ENCODE assay signal across 31 cellular contexts in genomic region chr14:20712900-20713299, GRCh38. TPM values are rescaled to one million over a fixed set of nuclear protein-coding genes. Genes with fewer than 3 reads are reported as not detected.
"Had no signal": no experiment of that assay in that cellular context is flagged by ENCODE, and none has a peak within 500 bp of the region (broad histone marks: within the 10 kb centered on the region; RNA-seq: fewer than 3 reads in every experiment).

No MANE protein-coding gene starts in this region.

- ATAC-seq: activated CD4-positive, alpha-beta T cell treated with anti-CD3 and anti-CD28 coated beads for 36 hours; activated CD8-positive, alpha-beta memory T cell treated with anti-CD3 and anti-CD28 coated beads, Interleukin-2, amount 10 ng/mL, durations not matched to agents 7 days and 5 days; activated CD8-positive, alpha-beta T cell treated with anti-CD3 and anti-CD28 coated beads, Interleukin-2, amount 10 ng/mL, durations not matched to agents 7 days and 5 days; activated naive CD8-positive, alpha-beta T cell treated with anti-CD3 and anti-CD28 coated beads, Interleukin-2, amount 50 U/mL, for 24 hours; left cardiac atrium; left ventricle myocardium superior; naive thymus-derived CD8-positive, alpha-beta T cell; stimulated activated naive B cell treated with anti-CD40 and anti-IgM and Interleukin-4, amounts not matched to agents 10 μg/mL and 1 μg/mL and 100 μg/mL, for 72 hours; upper lobe of right lung had no signal

- H3K4me1 ChIP-seq: neural progenitor cell, right atrium auricular region, tibial artery, upper lobe of right lung had no signal

- H3K27ac ChIP-seq: epithelial cell of prostate, esophagus squamous epithelium, hepatocyte, neural progenitor cell, right atrium auricular region, suprapubic skin, tibial artery, upper lobe of right lung had no signal

- H3K27me3 ChIP-seq: esophagus squamous epithelium, hepatocyte, neural progenitor cell, right atrium auricular region, suprapubic skin, upper lobe of right lung had no signal

- DNase-seq: activated CD4-positive, alpha-beta T cell treated with anti-CD3 and anti-CD28 coated beads for 36 hours; activated CD4-positive, CD25-positive, alpha-beta regulatory T cell; activated CD8-positive, alpha-beta memory T cell treated with anti-CD3 and anti-CD28 coated beads, Interleukin-2, amount 10 ng/mL, durations not matched to agents 7 days and 5 days; activated CD8-positive, alpha-beta T cell treated with anti-CD3 and anti-CD28 coated beads, Interleukin-2, amount 10 ng/mL, durations not matched to agents 7 days and 5 days; activated naive CD8-positive, alpha-beta T cell treated with anti-CD3 and anti-CD28 coated beads, Interleukin-2, amount 50 U/mL, for 24 hours; activated T-cell treated with anti-CD3 and anti-CD28 coated beads, Interleukin-2, amount 50 U/mL, for 48 hours; amygdala; central memory CD4-positive, alpha-beta T cell; dermis blood vessel endothelial cell; effector CD4-positive, alpha-beta T cell; esophagus squamous epithelium; left cardiac atrium; left ventricle myocardium superior; midbrain; naive thymus-derived CD8-positive, alpha-beta T cell; occipital lobe; stimulated activated CD4-positive, alpha-beta T cell treated with anti-CD3 and anti-CD28 coated beads, Interleukin-1b, Interleukin-23, amount 100 ng/mL, for 48 hours; stimulated activated CD4-positive, alpha-beta T cell treated with anti-CD3 and anti-CD28 coated beads, Interleukin-4, amount 100 ng/mL, for 4 hours; stimulated activated CD8-positive, alpha-beta memory T cell treated with anti-CD3 and anti-CD28 coated beads, Interleukin-4, amount 100 ng/mL, for 48 hours; stimulated activated naive B cell treated with anti-CD40 and anti-IgM and Interleukin-4, amounts not matched to agents 10 μg/mL and 1 μg/mL and 100 μg/mL, for 72 hours; tibial artery; upper lobe of right lung had no signal

- H3K9me3 ChIP-seq: esophagus squamous epithelium, right atrium auricular region, suprapubic skin, tibial artery, upper lobe of right lung had no signal

- H3K4me3 ChIP-seq: esophagus squamous epithelium, hepatocyte, neural progenitor cell, right atrium auricular region, smooth muscle cell, suprapubic skin, tibial artery, upper lobe of right lung had no signal

- FAIRE-seq: frontal cortex had no signal

- H3K36me3 ChIP-seq: esophagus squamous epithelium, neural progenitor cell, right atrium auricular region, suprapubic skin, tibial artery, upper lobe of right lung had no signal

RNA-seq across cellular contexts. Expression of gene EDDM3A, which starts 32.8 kb away (rescaled TPM):
- total RNA-seq: activated CD4-positive, alpha-beta T cell treated with anti-CD3 and anti-CD28 coated beads for 36 hours; activated CD8-positive, alpha-beta memory T cell treated with anti-CD3 and anti-CD28 coated beads, Interleukin-2, amount 10 ng/mL, durations not matched to agents 7 days and 5 days; activated CD8-positive, alpha-beta T cell treated with anti-CD3 and anti-CD28 coated beads, Interleukin-2, amount 10 ng/mL, durations not matched to agents 7 days and 5 days; activated T-helper 2 cell treated with anti-CD3 and anti-CD28 coated beads, Interferon-gamma antibody, Interleukin-2, Interleukin-4, amounts not matched to agents 10 μg/mL and 5 μg/mL and 100 μg/mL, durations not matched to agents 14 hours and 24 hours and 36 hours; dermis blood vessel endothelial cell; esophagus squamous epithelium; frontal cortex; hepatocyte; left cardiac atrium; left ventricle myocardium superior; naive thymus-derived CD8-positive, alpha-beta T cell; occipital lobe; pulmonary artery endothelial cell; right atrium auricular region; smooth muscle cell; suprapubic skin; upper lobe of right lung had no signal
- polyA plus RNA-seq: hepatocyte; naive thymus-derived CD8-positive, alpha-beta T cell; smooth muscle cell had no signal

RNA-seq across cellular contexts. Expression of gene EDDM3B, which starts 55.3 kb away (rescaled TPM):
- total RNA-seq: activated CD4-positive, alpha-beta T cell treated with anti-CD3 and anti-CD28 coated beads for 36 hours; activated CD8-positive, alpha-beta memory T cell treated with anti-CD3 and anti-CD28 coated beads, Interleukin-2, amount 10 ng/mL, durations not matched to agents 7 days and 5 days; activated CD8-positive, alpha-beta T cell treated with anti-CD3 and anti-CD28 coated beads, Interleukin-2, amount 10 ng/mL, durations not matched to agents 7 days and 5 days; activated T-helper 2 cell treated with anti-CD3 and anti-CD28 coated beads, Interferon-gamma antibody, Interleukin-2, Interleukin-4, amounts not matched to agents 10 μg/mL and 5 μg/mL and 100 μg/mL, durations not matched to agents 14 hours and 24 hours and 36 hours; dermis blood vessel endothelial cell; esophagus squamous epithelium; frontal cortex; hepatocyte; left cardiac atrium; left ventricle myocardium superior; naive thymus-derived CD8-positive, alpha-beta T cell; occipital lobe; pulmonary artery endothelial cell; right atrium auricular region; smooth muscle cell; suprapubic skin; upper lobe of right lung had no signal
- polyA plus RNA-seq: hepatocyte; naive thymus-derived CD8-positive, alpha-beta T cell; smooth muscle cell had no signal
